Comparison of ENCODE assay signal across 27 cellular contexts in genomic region chr15:93091465-93091864, GRCh38. TPM values are rescaled to one million over a fixed set of nuclear protein-coding genes. Genes with fewer than 3 reads are reported as not detected.
"Had no signal": no experiment of that assay in that cellular context is flagged by ENCODE, and none has a peak within 500 bp of the region (broad histone marks: within the 10 kb centered on the region; RNA-seq: fewer than 3 reads in every experiment).

No MANE protein-coding gene starts in this region.

- H3K4me3 Mint-ChIP-seq: dendritic cell treated with granulocyte-macrophage colony-stimulating factor and Interleukin-4, amounts not matched to agents 40 ng/mL and 50 ng/mL, for 4 days; mesothelial cell of epicardium; nephron progenitor cell; stimulated activated naive CD8-positive, alpha-beta T cell treated with anti-CD3 and anti-CD28 coated beads, Interleukin-15, amount 100 ng/mL, for 72 hours had no signal

- ATAC-seq: left lobe of liver; naive thymus-derived CD4-positive, alpha-beta T cell; pancreas; sciatic nerve; stimulated activated naive CD8-positive, alpha-beta T cell treated with anti-CD3 and anti-CD28 coated beads, Interleukin-15, amount 100 ng/mL, for 72 hours; upper lobe of right lung had no signal

- H3K4me1 ChIP-seq: uterus had no signal

- H3K27me3 ChIP-seq: uterus had no signal

- H3K27ac ChIP-seq: colonic mucosa, hepatocyte, pancreas, suprapubic skin, transverse colon, upper lobe of right lung, uterus had no signal

- H3K36me3 Mint-ChIP-seq: mesothelial cell of epicardium had no signal

- H3K9me3 ChIP-seq: colonic mucosa, esophagus squamous epithelium, pancreas, suprapubic skin, transverse colon, upper lobe of right lung, uterus had no signal

- H3K36me3 ChIP-seq: colonic mucosa, esophagus squamous epithelium, pancreas, suprapubic skin, transverse colon, upper lobe of right lung, uterus had no signal

- H3K9me3 Mint-ChIP-seq: dendritic cell treated with granulocyte-macrophage colony-stimulating factor and Interleukin-4, amounts not matched to agents 40 ng/mL and 50 ng/mL, for 4 days; mesothelial cell of epicardium; nephron progenitor cell; stimulated activated naive CD8-positive, alpha-beta T cell treated with anti-CD3 and anti-CD28 coated beads, Interleukin-15, amount 100 ng/mL, for 72 hours had no signal

- DNase-seq: colonic mucosa; effector CD8-positive, alpha-beta T cell; erythroblast; esophagus squamous epithelium; foreskin melanocyte; kidney; mesenchymal stem cell; naive thymus-derived CD4-positive, alpha-beta T cell; nephron progenitor cell; occipital lobe; pancreas; stimulated activated CD4-positive, alpha-beta T cell treated with anti-CD3 and anti-CD28 coated beads, Interleukin-12 subunit alpha, Interleukin-12 subunit beta, amount 100 ng/mL, for 4 hours; stimulated activated CD4-positive, alpha-beta T cell treated with anti-CD3 and anti-CD28 coated beads, Interleukin-1b, Interleukin-23, amount 100 ng/mL, for 48 hours; stimulated activated CD4-positive, alpha-beta T cell treated with anti-CD3 and anti-CD28 coated beads, Interleukin-4, amount 100 ng/mL, for 1 hour; stimulated activated CD8-positive, alpha-beta memory T cell treated with anti-CD3 and anti-CD28 coated beads, Interleukin-4, amount 100 ng/mL, for 48 hours; stimulated activated naive CD4-positive, alpha-beta T cell; stimulated activated naive CD8-positive, alpha-beta T cell treated with anti-CD3 and anti-CD28 coated beads, Interleukin-15, amount 100 ng/mL, for 72 hours; transverse colon; upper lobe of right lung; uterus had no signal

- H3K4me2 ChIP-seq: hepatocyte, smooth muscle cell had no signal

- H3K27ac Mint-ChIP-seq: dendritic cell treated with granulocyte-macrophage colony-stimulating factor and Interleukin-4, amounts not matched to agents 40 ng/mL and 50 ng/mL, for 4 days; mesothelial cell of epicardium; naive thymus-derived CD4-positive, alpha-beta T cell; nephron progenitor cell; stimulated activated naive CD8-positive, alpha-beta T cell treated with anti-CD3 and anti-CD28 coated beads, Interleukin-15, amount 100 ng/mL, for 72 hours had no signal

- H3K4me3 ChIP-seq: colonic mucosa, hepatocyte, pancreas, smooth muscle cell, suprapubic skin, transverse colon, upper lobe of right lung, uterus had no signal

RNA-seq across cellular contexts. Expression of gene RGMA, which starts 2.5 kb away (rescaled TPM):
- polyA plus RNA-seq: naive thymus-derived CD4-positive, alpha-beta T cell had no signal
